Comparison of ENCODE assay signal across 20 cellular contexts in genomic region chr2:5982911-5983310, GRCh38.
DNase-seq lines count a peak whose midpoint lies in the region; TF ChIP-seq lines count a peak whose summit lies in the region.
"Had no signal": no experiment of that assay in that cellular context is flagged by ENCODE, and none has a peak within 500 bp of the region (broad histone marks: within the 10 kb centered on the region; RNA-seq: fewer than 3 reads in every experiment).

No MANE protein-coding gene starts in this region.

- no peak overlapping the region for H3K4me3 ChIP-seq in hepatocyte
- peak overlapping the region; percentile 18 for H3K4me3 ChIP-seq in neural progenitor cell
- H3K4me3 ChIP-seq in prostate gland, result no peak overlapping the region
- H3K4me3 ChIP-seq: BLaER1, GM23338, HAP-1, MG63 had no signal

- H3K4me2 ChIP-seq in hepatocyte (peak overlapping the region; percentile 74), neural progenitor cell (peak overlapping the region; percentile 74)
- H3K4me2 ChIP-seq: BLaER1, GM23338 had no signal

- DNase-seq in caudate nucleus (lab: John Stamatoyannopoulos, UW), result peak in 9 of 61 donors; percentile 26 to 47 (median 30)
- no peak for DNase-seq in hepatocyte (ENCODE audit: low spot score)
- peak; percentile 70 for DNase-seq in neural progenitor cell (ENCODE audit: low spot score)
- DNase-seq in progenitor cell of endocrine pancreas (ENCODE audit: low spot score, unreplicated experiment), result no peak
- no peak for DNase-seq in stimulated activated CD4-positive, alpha-beta T cell treated with anti-CD3 and anti-CD28 coated beads, Interleukin-2, amount 100 ng/mL, for 24 hours
- DNase-seq in prostate gland (ENCODE audit: low spot score), result no peak
- no peak for DNase-seq in stimulated activated CD8-positive, alpha-beta memory T cell treated with anti-CD3 and anti-CD28 coated beads, Interleukin-4, amount 100 ng/mL, for 48 hours
- DNase-seq: ACHN; Caco-2; CD4-positive, alpha-beta T cell; DMS 273 treated with DMSO at 0.1 percent for 48 hours; MG63; NCI-H1694 treated with DMSO at 0.1 percent for 48 hours; NCI-H2081 treated with DMSO at 0.1 percent for 48 hours; NCI-H510A; SHP77 treated with DMSO at 0.1 percent for 48 hours had no signal

- H3K79me2 ChIP-seq in hepatocyte (no peaks in the 10 kb centered on the region), neural progenitor cell (ENCODE audit: low read depth) (no peaks in the 10 kb centered on the region)

- no peaks in the 10 kb centered on the region for H3K9me3 ChIP-seq in hepatocyte (ENCODE audit: low read depth)
- H3K9me3 ChIP-seq in neural progenitor cell (ENCODE audit: low read depth), result no peaks in the 10 kb centered on the region
- H3K9me3 ChIP-seq in prostate gland, result no peaks in the 10 kb centered on the region
- H3K9me3 ChIP-seq: BLaER1, Caco-2, HAP-1, MG63 had no signal

- no peak for TF ChIP-seq POLR2A in prostate gland (IDR thresholded peaks at IDR 0.05)

- no peak overlapping the region for H3K9ac ChIP-seq in neural progenitor cell
- H3K9ac ChIP-seq: BLaER1 had no signal

- H3K4me3 Mint-ChIP-seq in neural progenitor cell, result peak overlapping the region; percentile 86
- no peak overlapping the region for H3K4me3 Mint-ChIP-seq in progenitor cell of endocrine pancreas (ENCODE audit: low read depth)
- H3K4me3 Mint-ChIP-seq: CD4-positive, alpha-beta T cell had no signal

- H3K27ac ChIP-seq in caudate nucleus (ENCODE audit: low read depth, low read length) (peak overlapping the region; percentile 79), hepatocyte (no peak overlapping the region), neural progenitor cell (peak overlapping the region; percentile 87), prostate gland (no peak overlapping the region)
- H3K27ac ChIP-seq: BLaER1, RWPE1 had no signal

- H3K27ac Mint-ChIP-seq in neural progenitor cell (peak overlapping the region; percentile 99), progenitor cell of endocrine pancreas (no peak overlapping the region)
- H3K27ac Mint-ChIP-seq: CD4-positive, alpha-beta T cell; GM23338 had no signal

- H2AFZ ChIP-seq in hepatocyte, result no peak overlapping the region
- peak overlapping the region; percentile 23 for H2AFZ ChIP-seq in neural progenitor cell (replicated peaks)

- H3K4me1 ChIP-seq in hepatocyte (ENCODE audit: insufficient read depth) (peaks cover 6% of the 10 kb centered on the region), neural progenitor cell (peaks cover 61% of the 10 kb centered on the region), prostate gland (replicated peaks) (no peaks in the 10 kb centered on the region)
- H3K4me1 ChIP-seq: Caco-2, HAP-1 had no signal

- H3K9me3 Mint-ChIP-seq in neural progenitor cell (peaks cover 6% of the 10 kb centered on the region), progenitor cell of endocrine pancreas (ENCODE audit: low read depth) (no peaks in the 10 kb centered on the region)
- H3K9me3 Mint-ChIP-seq: CD4-positive, alpha-beta T cell had no signal

- WGBS in hepatocyte (ENCODE audit: low lambda C conversion rate, missing lambda C conversion rate), result 83% methylated on average over 11 of the region's 11 CpGs
- 91% methylated on average over 11 of the region's 11 CpGs for WGBS in prostate gland

- peaks cover 53% of the 10 kb centered on the region for H3F3A ChIP-seq in neural progenitor cell (ENCODE audit: low read depth)

- H3K27me3 Mint-ChIP-seq in neural progenitor cell (ENCODE audit: insufficient read depth, low read depth) (peaks cover 7% of the 10 kb centered on the region), progenitor cell of endocrine pancreas (peaks cover 30% of the 10 kb centered on the region)

- peaks cover 3% of the 10 kb centered on the region for H3K36me3 Mint-ChIP-seq in neural progenitor cell
- no peaks in the 10 kb centered on the region for H3K36me3 Mint-ChIP-seq in progenitor cell of endocrine pancreas (ENCODE audit: insufficient read depth)

- H3K36me3 ChIP-seq in hepatocyte (replicated peaks; ENCODE audit: insufficient read depth, low read depth) (no peaks in the 10 kb centered on the region), neural progenitor cell (no peaks in the 10 kb centered on the region), prostate gland (no peaks in the 10 kb centered on the region)
- H3K36me3 ChIP-seq: BLaER1, HAP-1, MG63 had no signal

- TF ChIP-seq CTCF in hepatocyte (IDR thresholded peaks at IDR 0.05; ENCODE audit: poor library complexity) (no peak), neural progenitor cell (IDR thresholded peaks at IDR 0.05) (no peak), progenitor cell of endocrine pancreas (IDR thresholded peaks at IDR 0.05; ENCODE audit: unreplicated experiment) (no peak), prostate gland (IDR thresholded peaks at IDR 0.05) (no peak)

- intact Hi-C loops in prostate gland (cut with DNase I), result no loop called here

- H3K4me1 Mint-ChIP-seq in neural progenitor cell, result peaks cover 82% of the 10 kb centered on the region
- peaks cover 12% of the 10 kb centered on the region for H3K4me1 Mint-ChIP-seq in progenitor cell of endocrine pancreas (ENCODE audit: low read depth)

- no peaks in the 10 kb centered on the region for H3K9me2 ChIP-seq in hepatocyte (replicated peaks; ENCODE audit: insufficient read depth)

- peaks cover 11% of the 10 kb centered on the region for H3K27me3 ChIP-seq in hepatocyte
- no peaks in the 10 kb centered on the region for H3K27me3 ChIP-seq in neural progenitor cell
- H3K27me3 ChIP-seq in prostate gland (replicated peaks; ENCODE audit: insufficient read depth), result peaks cover 11% of the 10 kb centered on the region
- H3K27me3 ChIP-seq: BLaER1, MG63 had no signal

- H4K20me1 ChIP-seq in hepatocyte (ENCODE audit: insufficient read depth, poor library complexity, severe bottlenecking) (no peaks in the 10 kb centered on the region), neural progenitor cell (ENCODE audit: low read depth) (no peaks in the 10 kb centered on the region)
- H4K20me1 ChIP-seq: BLaER1 had no signal

Comparison
In these comparisons a context has a peak if more than half of its experiments do, and no peak if none do; other contexts are left out.
1. H3K27ac ChIP-seq: peak in caudate nucleus (single experiment) and neural progenitor cell (single experiment); none in hepatocyte (single experiment) and prostate gland (0 of 2).